ENCODE assay signal across 8 cellular contexts in genomic region chr11:62725686-62726085, GRCh38. TPM values are rescaled to one million over a fixed set of nuclear protein-coding genes. Genes with fewer than 3 reads are reported as not detected.
DNase-seq lines count a peak whose midpoint lies in the region; ATAC-seq, FAIRE-seq and TF ChIP-seq lines count a peak whose summit lies in the region.

No MANE protein-coding gene starts in this region.

- peaks cover 16% of the 10 kb centered on the region for H3K4me1 ChIP-seq in hepatocyte (ENCODE audit: insufficient read depth)
- peaks cover 2% of the 10 kb centered on the region in 2 donors for H3K4me1 ChIP-seq in small intestine (ENCODE audit: control insufficient read depth in 2 of 2, insufficient read depth in 1 of 2, low read depth in 1 of 2, low read length in 1 of 2)

- FAIRE-seq in small intestine (lab: Jason Lieb, UNC): no peak

- H3K27me3 ChIP-seq in WERI-Rb-1 (ENCODE audit: insufficient read depth, low read depth, severe bottlenecking) (no peaks in the 10 kb centered on the region), hepatocyte (no peaks in the 10 kb centered on the region), small intestine (ENCODE audit: control insufficient read depth in 2 of 2, insufficient read depth in 2 of 2, low read length in 2 of 2) (no peaks in the 10 kb centered on the region)

- H2AFZ ChIP-seq in hepatocyte: no peak overlapping the region

- no peak for TF ChIP-seq CTCF in HFF-Myc (IDR thresholded peaks at IDR 0.05; ENCODE audit: low read depth, low read length, missing control alignments)
- no peak for TF ChIP-seq CTCF in WERI-Rb-1 (IDR thresholded peaks at IDR 0.05; ENCODE audit: low read depth, low read length)
- no peak for TF ChIP-seq CTCF in hepatocyte (IDR thresholded peaks at IDR 0.05; ENCODE audit: poor library complexity)

- no peak for DNase-seq in HFF-Myc (ENCODE audit: extremely low read depth, low read depth)
- DNase-seq in WERI-Rb-1: no peak
- DNase-seq in hepatocyte (ENCODE audit: low spot score): no peak
- peak; percentile 73 for DNase-seq in small intestine
- DNase-seq in NCI-H1930 (lab: John Stamatoyannopoulos, UW): no peak
- no peak for DNase-seq in pons (ENCODE audit: low spot score)

- H3K79me2 ChIP-seq in hepatocyte: peaks cover 80% of the 10 kb centered on the region

- peak overlapping the region; percentile 99 for H3K27ac ChIP-seq in WERI-Rb-1
- H3K27ac ChIP-seq in hepatocyte: peak overlapping the region; percentile 91
- H3K27ac ChIP-seq in small intestine (ENCODE audit: low read depth in 1 of 2, low read length in 1 of 2): peak overlapping the region; percentile 45 to 95

- H3K9me3 ChIP-seq in WERI-Rb-1 (ENCODE audit: severe bottlenecking) (no peaks in the 10 kb centered on the region), hepatocyte (ENCODE audit: low read depth) (no peaks in the 10 kb centered on the region), small intestine (ENCODE audit: control insufficient read depth, low read depth) (no peaks in the 10 kb centered on the region)

- peak overlapping the region; percentile 89 for H3K4me2 ChIP-seq in hepatocyte

- H3K4me3 ChIP-seq in HFF-Myc (replicated peaks; ENCODE audit: low read depth, low read length) (peak overlapping the region; percentile 99), WERI-Rb-1 (ENCODE audit: low read depth, low read length) (peak overlapping the region; percentile 92), hepatocyte (peak overlapping the region; percentile 12), small intestine (ENCODE audit: low read depth in 1 of 2, low read length in 2 of 2) (peak overlapping the region; percentile 81 to 83)

- H3K36me3 ChIP-seq in WERI-Rb-1 (peaks cover 69% of the 10 kb centered on the region), hepatocyte (replicated peaks; ENCODE audit: insufficient read depth, low read depth) (peaks cover 12% of the 10 kb centered on the region), small intestine (ENCODE audit: control insufficient read depth in 2 of 2, insufficient read depth in 2 of 2, low read length in 2 of 2) (peaks cover 11 to 23% of the 10 kb centered on the region in 2 donors)

- peaks cover 45% of the 10 kb centered on the region for H4K20me1 ChIP-seq in hepatocyte (ENCODE audit: insufficient read depth, poor library complexity, severe bottlenecking)

- 2% methylated on average over 8 of the region's 8 CpGs for WGBS in hepatocyte (ENCODE audit: low lambda C conversion rate, missing lambda C conversion rate)
- 0 to 1% (median 0%) methylated on average over 8 of the region's 8 CpGs for WGBS in small intestine, 3 donors

- no peaks in the 10 kb centered on the region for H3K9me2 ChIP-seq in hepatocyte (replicated peaks; ENCODE audit: insufficient read depth)

- ATAC-seq in GM19455 (IDR thresholded peaks at IDR 0.05; ENCODE audit: unreplicated experiment) (no peak), GM19463 (IDR thresholded peaks at IDR 0.05; ENCODE audit: unreplicated experiment) (no peak)

RNA-seq across cellular contexts. Expression of gene HNRNPUL2, which starts 1.6 kb away (rescaled TPM):
- total RNA-seq in hepatocyte: 14.0 and 15.4 TPM in 2 replicates
- polyA plus RNA-seq in hepatocyte: 2.3 and 3.7 TPM in 2 replicates
- polyA plus RNA-seq in small intestine: 10 to 100 TPM; 38.6 to 46.5 (median 41.8) TPM

RNA-seq across cellular contexts. Expression of gene TTC9C, which starts 2.6 kb away (rescaled TPM):
- total RNA-seq in hepatocyte: 26.3 and 35.0 TPM in 2 replicates
- polyA plus RNA-seq in hepatocyte (35.4 and 39.9 TPM in 2 replicates), small intestine (10 to 100 TPM; 13.5 to 34.2 (median 28.6) TPM)

RNA-seq across cellular contexts. Expression of gene GNG3, which starts 18.2 kb away (rescaled TPM):
- 0.23 and 0.24 TPM in 2 replicates for total RNA-seq in hepatocyte
- polyA plus RNA-seq in hepatocyte (0.41 and 1.2 TPM in 2 replicates), small intestine (1 to 10 TPM in 1 of 3 donors, not detected in 2; 9.0 TPM)

RNA-seq across cellular contexts. Expression of gene BSCL2, which starts 18.5 kb away (rescaled TPM):
- total RNA-seq in hepatocyte: 39.3 and 49.2 TPM in 2 replicates
- 78.7 and 81.0 TPM in 2 replicates for polyA plus RNA-seq in hepatocyte
- 10 to 100 TPM; 43.2 to 69.7 (median 57.6) TPM for polyA plus RNA-seq in small intestine

RNA-seq across cellular contexts. Expression of gene ZBTB3, which starts 28.3 kb away (rescaled TPM):
- total RNA-seq in hepatocyte: 7.0 and 11.0 TPM in 2 replicates
- polyA plus RNA-seq in hepatocyte: 4.0 and 4.3 TPM in 2 replicates
- 1 to 10 TPM in 2 of 3 donors, under 1 TPM in 1; 0.27 to 4.7 (median 4.3) TPM for polyA plus RNA-seq in small intestine

Comparison
In these comparisons a context has a peak if more than half of its experiments do, and no peak if none do; other contexts are left out.
1. H3K4me3 ChIP-seq: peak in every context shown above with its lines; median percentile 99 in HFF-Myc; 92 in WERI-Rb-1; 82 in small intestine; 12 in hepatocyte.